Comparison of ENCODE assay signal across 16 cellular contexts in the genomic region with DNA sequence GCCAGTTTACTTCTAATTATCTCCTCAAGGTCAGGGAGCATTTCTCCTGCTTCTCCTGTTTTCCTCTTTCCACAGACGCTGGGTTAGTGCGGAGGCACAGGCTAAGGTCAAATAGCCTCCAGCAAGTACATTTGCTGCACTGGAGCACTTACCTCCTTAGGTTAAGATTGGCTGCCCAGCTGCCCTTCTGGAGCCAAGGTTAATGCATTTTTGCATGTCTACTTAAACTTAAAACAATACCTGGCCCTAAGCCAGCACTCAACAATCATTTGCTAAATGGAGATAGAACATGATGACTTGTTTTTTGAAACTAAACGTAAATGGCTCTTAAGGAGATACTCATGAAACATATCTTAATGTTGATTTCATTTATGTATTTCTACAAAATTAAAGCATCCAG.
DNase-seq lines count a peak whose midpoint lies in the region; ATAC-seq and TF ChIP-seq lines count a peak whose summit lies in the region.
"Had no signal": no experiment of that assay in that cellular context is flagged by ENCODE, and none has a peak within 500 bp of the region (broad histone marks: within the 10 kb centered on the region; RNA-seq: fewer than 3 reads in every experiment).

No MANE protein-coding gene starts in this region.

- H3K27ac ChIP-seq in SK-N-SH (ENCODE audit: low read depth in 2 of 2, low read length in 1 of 2) (peak overlapping the region; percentile 13 to 89; a peak in 2 of 4 replicates), thyroid gland (peak overlapping the region; percentile 28 to 79 (median 68))
- H3K27ac ChIP-seq: BLaER1, GM23248 had no signal

- CTCF ChIA-PET in SK-N-SH (lab: Yijun Ruan, JAX), result interaction anchor here (1.1 to 3.2 kb wide), 3 partner anchors 22 to 321 kb away, joined by 3 to 12 read pairs (median 4); no protein-coding TSS in a partner anchor

- H3K9me3 ChIP-seq in SK-N-SH, result no peaks in the 10 kb centered on the region
- H3K9me3 ChIP-seq in thyroid gland, result no peaks in the 10 kb centered on the region
- H3K9me3 ChIP-seq: BLaER1 had no signal

- no peak for TF ChIP-seq RAD21 in SK-N-SH (IDR thresholded peaks at IDR 0.05; ENCODE audit: low read length)

- H3K4me2 ChIP-seq in SK-N-SH, result no peak overlapping the region
- H3K4me2 ChIP-seq: BLaER1 had no signal

- H3K9me2 ChIP-seq in SK-N-SH, result no peaks in the 10 kb centered on the region

- DNase-seq in NCI-H1105 (lab: John Stamatoyannopoulos, UW) (peak; percentile 12), SK-N-SH (peak; percentile 10), fibroblast of the aortic adventitia (ENCODE audit: low read depth) (peak; percentile 49), thyroid gland (no peak), NCI-H146 treated with DMSO at 0.1 percent for 48 hours (lab: John Stamatoyannopoulos, UW; ENCODE audit: unreplicated experiment) (no peak)
- no peak for DNase-seq in activated CD4-positive, CD25-positive, alpha-beta regulatory T cell treated with anti-CD3 and anti-CD28 coated beads, Interleukin-2, amount 50 U/mL, for 72 hours
- DNase-seq: DMS53; GM23248; Kasumi-1; NCI-H1436 treated with DMSO at 0.1 percent for 48 hours; NCI-H345; NCI-H526 treated with DMSO at 0.1 percent for 48 hours; NK-92 treated with Interleukin-12 subunit alpha and Interleukin-12 subunit beta, amount 100 ng/mL, for 24 hours had no signal

- intact Hi-C loops in thyroid gland (cut with DNase I), result no loop called here

- TF ChIP-seq EP300 in SK-N-SH (IDR thresholded peaks at IDR 0.05; ENCODE audit: borderline replicate concordance in 1 of 2, low read depth in 1 of 2, low read length in 1 of 2), result peak in 1 of 2 experiments; percentile 11; a peak in 1 of 4 replicates

- H3K36me3 ChIP-seq in SK-N-SH (replicated peaks in 1 of 2; ENCODE audit: control insufficient read depth in 1 of 2, insufficient read depth in 2 of 2, low read length in 1 of 2) (peaks cover 9 to 38% of the 10 kb centered on the region in 2 experiments), thyroid gland (no peaks in the 10 kb centered on the region)
- H3K36me3 ChIP-seq: BLaER1 had no signal

- POLR2A ChIA-PET in SK-N-SH (lab: Yijun Ruan, JAX), result no interaction called here

- H4K20me1 ChIP-seq in SK-N-SH (ENCODE audit: insufficient read depth), result no peaks in the 10 kb centered on the region
- H4K20me1 ChIP-seq: BLaER1 had no signal

- no peak for TF ChIP-seq POLR2A in thyroid gland (IDR thresholded peaks at IDR 0.05)

- ATAC-seq in GM21529 (IDR thresholded peaks at IDR 0.05; ENCODE audit: unreplicated experiment), result no peak

- TF ChIP-seq CTCF in SK-N-SH (IDR thresholded peaks at IDR 0.05) (no peak), fibroblast of the aortic adventitia (IDR thresholded peaks at IDR 0.05; ENCODE audit: insufficient read depth, low read length) (no peak), thyroid gland (IDR thresholded peaks at IDR 0.05) (no peak)

- H3K4me1 ChIP-seq in SK-N-SH (ENCODE audit: control insufficient read depth in 1 of 2, insufficient read depth in 2 of 2, low read depth in 1 of 2, low read length in 1 of 2) (peaks cover 4 to 25% of the 10 kb centered on the region in 2 experiments; a peak in 3 of 4 replicates), thyroid gland (peaks cover 34 to 40% of the 10 kb centered on the region in 2 donors)
- H3K4me1 ChIP-seq: BLaER1 had no signal

- H3F3A ChIP-seq in SK-N-SH (replicated peaks; ENCODE audit: insufficient read depth), result peaks cover 26% of the 10 kb centered on the region

- no peak overlapping the region for H3K9ac ChIP-seq in SK-N-SH
- H3K9ac ChIP-seq: BLaER1, GM23248 had no signal

- H3K27me3 ChIP-seq in SK-N-SH (ENCODE audit: insufficient read depth) (no peaks in the 10 kb centered on the region), thyroid gland (no peaks in the 10 kb centered on the region)
- H3K27me3 ChIP-seq: BLaER1 had no signal

- no peak overlapping the region for H3K4me3 ChIP-seq in SK-N-SH (ENCODE audit: low read depth in 2 of 2, low read length in 1 of 2)
- no peak overlapping the region for H3K4me3 ChIP-seq in fibroblast of the aortic adventitia (ENCODE audit: low read depth, low read length)
- no peak overlapping the region for H3K4me3 ChIP-seq in thyroid gland (replicated peaks in 1 of 3)
- H3K4me3 ChIP-seq: BLaER1, GM12878, GM23248 had no signal

- peaks cover 7% of the 10 kb centered on the region; the same call in 1 of the 2 replicates for H3K79me2 ChIP-seq in SK-N-SH (ENCODE audit: insufficient read depth)

- no peak overlapping the region for H2AFZ ChIP-seq in SK-N-SH (ENCODE audit: low read depth)
- H2AFZ ChIP-seq: GM23248 had no signal

- WGBS in SK-N-SH (ENCODE audit: low lambda C conversion rate), result 38% methylated on average over 3 of the region's 3 CpGs
- WGBS in thyroid gland, 2 donors, result 35 to 44% methylated on average over 3 of the region's 3 CpGs

TF ChIP-seq in SK-N-SH, 30 proteins besides CTCF, POLR2A, EP300 and RAD21:
- TF ChIP-seq, protein P1, sequence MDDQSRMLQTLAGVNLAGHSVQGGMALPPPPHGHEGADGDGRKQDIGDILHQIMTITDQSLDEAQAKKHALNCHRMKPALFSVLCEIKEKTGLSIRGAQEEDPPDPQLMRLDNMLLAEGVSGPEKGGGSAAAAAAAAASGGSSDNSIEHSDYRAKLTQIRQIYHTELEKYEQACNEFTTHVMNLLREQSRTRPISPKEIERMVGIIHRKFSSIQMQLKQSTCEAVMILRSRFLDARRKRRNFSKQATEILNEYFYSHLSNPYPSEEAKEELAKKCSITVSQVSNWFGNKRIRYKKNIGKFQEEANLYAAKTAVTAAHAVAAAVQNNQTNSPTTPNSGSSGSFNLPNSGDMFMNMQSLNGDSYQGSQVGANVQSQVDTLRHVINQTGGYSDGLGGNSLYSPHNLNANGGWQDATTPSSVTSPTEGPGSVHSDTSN (IDR thresholded peaks at IDR 0.05), result peak; percentile 40
- TF ChIP-seq NFIC (IDR thresholded peaks at IDR 0.05; ENCODE audit: borderline replicate concordance) (peak; percentile 68), GATA2 (CRISPR knock-in tag; IDR thresholded peaks at IDR 0.05) (peak; percentile 33), GABPA (IDR thresholded peaks at IDR 0.05; ENCODE audit: low read depth) (no peak), FOXM1 (IDR thresholded peaks at IDR 0.05; ENCODE audit: low read depth) (no peak), TAF1 (IDR thresholded peaks at IDR 0.05; ENCODE audit: borderline replicate concordance, low read depth, low read length) (no peak), RCOR1 (IDR thresholded peaks at IDR 0.05; ENCODE audit: low read length) (0 out of 2 replicates have a peak, but pooled peaks have one; percentile 17), TCF12 (IDR thresholded peaks at IDR 0.05) (no peak; the same call in 1 of the 2 replicates), EZH2phosphoT487 (IDR thresholded peaks at IDR 0.05; ENCODE audit: borderline replicate concordance, low read depth) (no peak), MEF2A (IDR thresholded peaks at IDR 0.05; ENCODE audit: borderline replicate concordance, low read depth) (no peak), NRF1 (IDR thresholded peaks at IDR 0.05; ENCODE audit: low read depth, low read length) (no peak), RXRA (IDR thresholded peaks at IDR 0.05; ENCODE audit: borderline replicate concordance, low read depth) (no peak)
- TF ChIP-seq, protein P2, sequence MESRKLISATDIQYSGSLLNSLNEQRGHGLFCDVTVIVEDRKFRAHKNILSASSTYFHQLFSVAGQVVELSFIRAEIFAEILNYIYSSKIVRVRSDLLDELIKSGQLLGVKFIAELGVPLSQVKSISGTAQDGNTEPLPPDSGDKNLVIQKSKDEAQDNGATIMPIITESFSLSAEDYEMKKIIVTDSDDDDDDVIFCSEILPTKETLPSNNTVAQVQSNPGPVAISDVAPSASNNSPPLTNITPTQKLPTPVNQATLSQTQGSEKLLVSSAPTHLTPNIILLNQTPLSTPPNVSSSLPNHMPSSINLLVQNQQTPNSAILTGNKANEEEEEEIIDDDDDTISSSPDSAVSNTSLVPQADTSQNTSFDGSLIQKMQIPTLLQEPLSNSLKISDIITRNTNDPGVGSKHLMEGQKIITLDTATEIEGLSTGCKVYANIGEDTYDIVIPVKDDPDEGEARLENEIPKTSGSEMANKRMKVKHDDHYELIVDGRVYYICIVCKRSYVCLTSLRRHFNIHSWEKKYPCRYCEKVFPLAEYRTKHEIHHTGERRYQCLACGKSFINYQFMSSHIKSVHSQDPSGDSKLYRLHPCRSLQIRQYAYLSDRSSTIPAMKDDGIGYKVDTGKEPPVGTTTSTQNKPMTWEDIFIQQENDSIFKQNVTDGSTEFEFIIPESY (IDR thresholded peaks at IDR 0.05; ENCODE audit: borderline replicate concordance, low read depth), result no peak
- TF ChIP-seq, protein P3, sequence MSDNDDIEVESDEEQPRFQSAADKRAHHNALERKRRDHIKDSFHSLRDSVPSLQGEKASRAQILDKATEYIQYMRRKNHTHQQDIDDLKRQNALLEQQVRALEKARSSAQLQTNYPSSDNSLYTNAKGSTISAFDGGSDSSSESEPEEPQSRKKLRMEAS (IDR thresholded peaks at IDR 0.05; ENCODE audit: low read depth), result no peak
- TF ChIP-seq, protein P4, sequence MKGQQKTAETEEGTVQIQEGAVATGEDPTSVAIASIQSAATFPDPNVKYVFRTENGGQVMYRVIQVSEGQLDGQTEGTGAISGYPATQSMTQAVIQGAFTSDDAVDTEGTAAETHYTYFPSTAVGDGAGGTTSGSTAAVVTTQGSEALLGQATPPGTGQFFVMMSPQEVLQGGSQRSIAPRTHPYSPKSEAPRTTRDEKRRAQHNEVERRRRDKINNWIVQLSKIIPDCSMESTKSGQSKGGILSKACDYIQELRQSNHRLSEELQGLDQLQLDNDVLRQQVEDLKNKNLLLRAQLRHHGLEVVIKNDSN (IDR thresholded peaks at IDR 0.05; ENCODE audit: borderline replicate concordance, low read depth), result no peak

Comparison
In these comparisons a context has a peak if more than half of its experiments do, and no peak if none do; other contexts are left out.
1. DNase-seq: peak in NCI-H1105 (single experiment), SK-N-SH (single experiment) and fibroblast of the aortic adventitia (single experiment); none in thyroid gland (0 of 2), NCI-H146 treated with DMSO at 0.1 percent for 48 hours (single experiment) and activated CD4-positive, CD25-positive, alpha-beta regulatory T cell treated with anti-CD3 and anti-CD28 coated beads, Interleukin-2, amount 50 U/mL, for 72 hours (single experiment).